ENCODE assay signal across 1 cellular context in genomic region chr11:67282155-67282875, GRCh38.
TF ChIP-seq lines count a peak whose summit lies in the region.

No MANE protein-coding gene starts in this region.

TF ChIP-seq in IMR-90, 13 proteins besides CTCF, POLR2A, EP300 and RAD21:
- no peak for TF ChIP-seq MAFK (IDR thresholded peaks at IDR 0.05; ENCODE audit: low read depth, low read length)
- no peak for TF ChIP-seq CEBPB (IDR thresholded peaks at IDR 0.05; ENCODE audit: low read depth, low read length)
- TF ChIP-seq FOS (IDR thresholded peaks at IDR 0.05; ENCODE audit: low read depth, low read length): no peak
- TF ChIP-seq, protein P1, sequence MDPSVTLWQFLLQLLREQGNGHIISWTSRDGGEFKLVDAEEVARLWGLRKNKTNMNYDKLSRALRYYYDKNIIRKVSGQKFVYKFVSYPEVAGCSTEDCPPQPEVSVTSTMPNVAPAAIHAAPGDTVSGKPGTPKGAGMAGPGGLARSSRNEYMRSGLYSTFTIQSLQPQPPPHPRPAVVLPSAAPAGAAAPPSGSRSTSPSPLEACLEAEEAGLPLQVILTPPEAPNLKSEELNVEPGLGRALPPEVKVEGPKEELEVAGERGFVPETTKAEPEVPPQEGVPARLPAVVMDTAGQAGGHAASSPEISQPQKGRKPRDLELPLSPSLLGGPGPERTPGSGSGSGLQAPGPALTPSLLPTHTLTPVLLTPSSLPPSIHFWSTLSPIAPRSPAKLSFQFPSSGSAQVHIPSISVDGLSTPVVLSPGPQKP (IDR thresholded peaks at IDR 0.05; ENCODE audit: borderline replicate concordance, low read depth, low read length): no peak
- TF ChIP-seq SMC3 (IDR thresholded peaks at IDR 0.05; ENCODE audit: low read depth, low read length): no peak
- no peak for TF ChIP-seq RCOR1 (IDR thresholded peaks at IDR 0.05; ENCODE audit: insufficient replicate concordance, low read length)
- no peak for TF ChIP-seq BHLHE40 (IDR thresholded peaks at IDR 0.05; ENCODE audit: low read depth, low read length)
- TF ChIP-seq RFX5 (IDR thresholded peaks at IDR 0.05; ENCODE audit: low read depth, low read length): no peak
- no peak for TF ChIP-seq MAZ (IDR thresholded peaks at IDR 0.05; ENCODE audit: borderline replicate concordance, low read depth, low read length)
- no peak for TF ChIP-seq NFE2L2 (IDR thresholded peaks at IDR 0.05; ENCODE audit: low read depth, low read length)
- TF ChIP-seq MXI1 (IDR thresholded peaks at IDR 0.05; ENCODE audit: borderline replicate concordance, low read depth, low read length): no peak
- TF ChIP-seq CHD1 (IDR thresholded peaks at IDR 0.05; ENCODE audit: low read depth, low read length): no peak
- TF ChIP-seq, protein P2, sequence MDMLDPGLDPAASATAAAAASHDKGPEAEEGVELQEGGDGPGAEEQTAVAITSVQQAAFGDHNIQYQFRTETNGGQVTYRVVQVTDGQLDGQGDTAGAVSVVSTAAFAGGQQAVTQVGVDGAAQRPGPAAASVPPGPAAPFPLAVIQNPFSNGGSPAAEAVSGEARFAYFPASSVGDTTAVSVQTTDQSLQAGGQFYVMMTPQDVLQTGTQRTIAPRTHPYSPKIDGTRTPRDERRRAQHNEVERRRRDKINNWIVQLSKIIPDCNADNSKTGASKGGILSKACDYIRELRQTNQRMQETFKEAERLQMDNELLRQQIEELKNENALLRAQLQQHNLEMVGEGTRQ (IDR thresholded peaks at IDR 0.05; ENCODE audit: low read depth, low read length): no peak
